In the genomic region with DNA sequence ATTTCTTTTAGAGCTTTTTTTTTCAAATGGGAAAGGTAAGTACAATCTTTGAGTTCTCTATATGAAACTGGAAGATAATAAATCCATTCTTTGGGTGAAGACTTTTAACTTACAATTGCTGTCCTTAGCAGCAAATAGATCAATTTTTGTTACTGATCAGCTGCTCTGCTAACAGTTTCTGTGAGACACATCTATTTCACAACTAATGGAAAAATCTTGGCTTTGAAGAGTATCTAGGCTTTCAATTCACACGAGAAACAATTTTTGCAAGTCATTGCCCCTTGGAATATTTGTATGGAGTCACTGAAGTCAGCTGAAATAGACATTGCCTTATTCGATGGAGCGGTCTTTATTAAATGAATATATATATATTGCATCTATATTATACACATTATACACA, we compare ENCODE assay signal across 3 cellular contexts.
A peak's percentile ranks its signal among the peaks of the same experiment; 100 is the strongest.
TF ChIP-seq lines count a peak whose summit lies in the region.

No MANE protein-coding gene starts in this region.

TF ChIP-seq in A549, 52 proteins besides CTCF, POLR2A, EP300 and RAD21:
- TF ChIP-seq MAFK (IDR thresholded peaks at IDR 0.05; ENCODE audit: partially characterized antibody) (peak; percentile 13), HEYL (CRISPR knock-in tag; IDR thresholded peaks at IDR 0.05) (no peak), TFCP2L1 (CRISPR knock-in tag; IDR thresholded peaks at IDR 0.05) (no peak), NFE2L2 (conservative IDR thresholded peaks at IDR 0.05; ENCODE audit: low read length) (peak; percentile 68)

TF ChIP-seq in K562, 482 proteins besides CTCF, POLR2A, EP300 and RAD21:
- TF ChIP-seq ILK (tag; IDR thresholded peaks at IDR 0.05; ENCODE audit: borderline replicate concordance, low read depth) (no peak), TRIM28 (IDR thresholded peaks at IDR 0.05) (no peak), ETV5 (CRISPR knock-in tag; IDR thresholded peaks at IDR 0.05; ENCODE audit: low read depth) (no peak), SMAD3 (CRISPR knock-in tag; conservative IDR thresholded peaks at IDR 0.05) (no peak), NFE2L1 (tag; IDR thresholded peaks at IDR 0.05; ENCODE audit: borderline replicate concordance, low read depth) (peak; percentile 30; the same call in 1 of the 2 replicates), ZBTB1 (CRISPR knock-in tag; IDR thresholded peaks at IDR 0.05; ENCODE audit: borderline replicate concordance, low read depth) (no peak), IRF1 (CRISPR knock-in tag; IDR thresholded peaks at IDR 0.05; ENCODE audit: borderline replicate concordance) (no peak), C11orf30 (IDR thresholded peaks at IDR 0.05; ENCODE audit: low read depth) (peak; percentile 23; the same call in 1 of the 2 replicates), MAFG (tag; conservative IDR thresholded peaks at IDR 0.05) (peak; percentile 44), NFE2 (IDR thresholded peaks at IDR 0.05; ENCODE audit: low read depth) (0 out of 2 replicates have a peak, but pooled peaks have one; percentile 14)
- TF ChIP-seq, protein P1, sequence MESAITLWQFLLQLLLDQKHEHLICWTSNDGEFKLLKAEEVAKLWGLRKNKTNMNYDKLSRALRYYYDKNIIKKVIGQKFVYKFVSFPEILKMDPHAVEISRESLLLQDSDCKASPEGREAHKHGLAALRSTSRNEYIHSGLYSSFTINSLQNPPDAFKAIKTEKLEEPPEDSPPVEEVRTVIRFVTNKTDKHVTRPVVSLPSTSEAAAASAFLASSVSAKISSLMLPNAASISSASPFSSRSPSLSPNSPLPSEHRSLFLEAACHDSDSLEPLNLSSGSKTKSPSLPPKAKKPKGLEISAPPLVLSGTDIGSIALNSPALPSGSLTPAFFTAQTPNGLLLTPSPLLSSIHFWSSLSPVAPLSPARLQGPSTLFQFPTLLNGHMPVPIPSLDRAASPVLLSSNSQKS (CRISPR knock-in tag; IDR thresholded peaks at IDR 0.05): no peak
TF ChIP-seq in K562: peak in this region for 4.

TF ChIP-seq in HepG2, 621 proteins besides CTCF, POLR2A, EP300 and RAD21 (continues in another document):
- TF ChIP-seq ATF2 (CRISPR knock-in tag; IDR thresholded peaks at IDR 0.05) (0 out of 2 replicates have a peak, but pooled peaks have one; percentile 22), CHD4 (IDR thresholded peaks at IDR 0.05; ENCODE audit: borderline replicate concordance, low read length) (no peak), PAXIP1 (CRISPR knock-in tag; conservative IDR thresholded peaks at IDR 0.05) (peak; percentile 92), BCL6 (CRISPR knock-in tag; IDR thresholded peaks at IDR 0.05) (peak; percentile 71), CEBPG (CRISPR knock-in tag; IDR thresholded peaks at IDR 0.05) (peak; percentile 71; the same call in 1 of the 2 replicates), MAFF (IDR thresholded peaks at IDR 0.05; ENCODE audit: low read depth, low read length) (peak; percentile 53), RCOR2 (CRISPR knock-in tag; IDR thresholded peaks at IDR 0.05) (no peak), SOX5 (CRISPR knock-in tag; IDR thresholded peaks at IDR 0.05; ENCODE audit: borderline replicate concordance) (0 out of 2 replicates have a peak, but pooled peaks have one; percentile 26), NR2F6 (IDR thresholded peaks at IDR 0.05) (peak; percentile 23; the same call in 1 of the 2 replicates), NR2F6 (CRISPR knock-in tag; IDR thresholded peaks at IDR 0.05) (no peak), CEBPB (IDR thresholded peaks at IDR 0.05; ENCODE audit: borderline replicate concordance, low read depth, low read length) (peak; percentile 71; the same call in 1 of the 2 replicates), CREB1 (IDR thresholded peaks at IDR 0.05) (no peak), CREB1 (CRISPR knock-in tag; IDR thresholded peaks at IDR 0.05) (0 out of 2 replicates have a peak, but pooled peaks have one; percentile 50), MIXL1 (CRISPR knock-in tag; IDR thresholded peaks at IDR 0.05) (peak; percentile 53; the same call in 1 of the 2 replicates), ISL2 (CRISPR knock-in tag; IDR thresholded peaks at IDR 0.05) (peak; percentile 70; the same call in 1 of the 2 replicates), SOX13 (IDR thresholded peaks at IDR 0.05) (no peak), SOX13 (CRISPR knock-in tag; conservative IDR thresholded peaks at IDR 0.05 in 1 of 2, IDR thresholded peaks at IDR 0.05 in 1 of 2) (peak in 1 of 2 experiments; percentile 31; a peak in 1 of 4 replicates), MED1 (CRISPR knock-in tag; IDR thresholded peaks at IDR 0.05) (peak; percentile 48; the same call in 1 of the 2 replicates), POGK (CRISPR knock-in tag; conservative IDR thresholded peaks at IDR 0.05) (peak; percentile 52; the same call in 1 of the 2 replicates)
- TF ChIP-seq, protein P2, sequence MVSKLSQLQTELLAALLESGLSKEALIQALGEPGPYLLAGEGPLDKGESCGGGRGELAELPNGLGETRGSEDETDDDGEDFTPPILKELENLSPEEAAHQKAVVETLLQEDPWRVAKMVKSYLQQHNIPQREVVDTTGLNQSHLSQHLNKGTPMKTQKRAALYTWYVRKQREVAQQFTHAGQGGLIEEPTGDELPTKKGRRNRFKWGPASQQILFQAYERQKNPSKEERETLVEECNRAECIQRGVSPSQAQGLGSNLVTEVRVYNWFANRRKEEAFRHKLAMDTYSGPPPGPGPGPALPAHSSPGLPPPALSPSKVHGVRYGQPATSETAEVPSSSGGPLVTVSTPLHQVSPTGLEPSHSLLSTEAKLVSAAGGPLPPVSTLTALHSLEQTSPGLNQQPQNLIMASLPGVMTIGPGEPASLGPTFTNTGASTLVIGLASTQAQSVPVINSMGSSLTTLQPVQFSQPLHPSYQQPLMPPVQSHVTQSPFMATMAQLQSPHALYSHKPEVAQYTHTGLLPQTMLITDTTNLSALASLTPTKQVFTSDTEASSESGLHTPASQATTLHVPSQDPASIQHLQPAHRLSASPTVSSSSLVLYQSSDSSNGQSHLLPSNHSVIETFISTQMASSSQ (IDR thresholded peaks at IDR 0.05; ENCODE audit: low read depth): peak; percentile 84; the same call in 1 of the 2 replicates
- TF ChIP-seq, protein P2 (CRISPR knock-in tag; IDR thresholded peaks at IDR 0.05; ENCODE audit: borderline replicate concordance): no peak
- TF ChIP-seq, protein P3, sequence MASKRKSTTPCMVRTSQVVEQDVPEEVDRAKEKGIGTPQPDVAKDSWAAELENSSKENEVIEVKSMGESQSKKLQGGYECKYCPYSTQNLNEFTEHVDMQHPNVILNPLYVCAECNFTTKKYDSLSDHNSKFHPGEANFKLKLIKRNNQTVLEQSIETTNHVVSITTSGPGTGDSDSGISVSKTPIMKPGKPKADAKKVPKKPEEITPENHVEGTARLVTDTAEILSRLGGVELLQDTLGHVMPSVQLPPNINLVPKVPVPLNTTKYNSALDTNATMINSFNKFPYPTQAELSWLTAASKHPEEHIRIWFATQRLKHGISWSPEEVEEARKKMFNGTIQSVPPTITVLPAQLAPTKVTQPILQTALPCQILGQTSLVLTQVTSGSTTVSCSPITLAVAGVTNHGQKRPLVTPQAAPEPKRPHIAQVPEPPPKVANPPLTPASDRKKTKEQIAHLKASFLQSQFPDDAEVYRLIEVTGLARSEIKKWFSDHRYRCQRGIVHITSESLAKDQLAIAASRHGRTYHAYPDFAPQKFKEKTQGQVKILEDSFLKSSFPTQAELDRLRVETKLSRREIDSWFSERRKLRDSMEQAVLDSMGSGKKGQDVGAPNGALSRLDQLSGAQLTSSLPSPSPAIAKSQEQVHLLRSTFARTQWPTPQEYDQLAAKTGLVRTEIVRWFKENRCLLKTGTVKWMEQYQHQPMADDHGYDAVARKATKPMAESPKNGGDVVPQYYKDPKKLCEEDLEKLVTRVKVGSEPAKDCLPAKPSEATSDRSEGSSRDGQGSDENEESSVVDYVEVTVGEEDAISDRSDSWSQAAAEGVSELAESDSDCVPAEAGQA (IDR thresholded peaks at IDR 0.05; ENCODE audit: low read depth): no peak
- TF ChIP-seq, protein P3 (CRISPR knock-in tag; IDR thresholded peaks at IDR 0.05; ENCODE audit: borderline replicate concordance): 0 out of 2 replicates have a peak, but pooled peaks have one; percentile 34
- TF ChIP-seq, protein P4, sequence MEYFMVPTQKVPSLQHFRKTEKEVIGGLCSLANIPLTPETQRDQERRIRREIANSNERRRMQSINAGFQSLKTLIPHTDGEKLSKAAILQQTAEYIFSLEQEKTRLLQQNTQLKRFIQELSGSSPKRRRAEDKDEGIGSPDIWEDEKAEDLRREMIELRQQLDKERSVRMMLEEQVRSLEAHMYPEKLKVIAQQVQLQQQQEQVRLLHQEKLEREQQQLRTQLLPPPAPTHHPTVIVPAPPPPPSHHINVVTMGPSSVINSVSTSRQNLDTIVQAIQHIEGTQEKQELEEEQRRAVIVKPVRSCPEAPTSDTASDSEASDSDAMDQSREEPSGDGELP (IDR thresholded peaks at IDR 0.05; ENCODE audit: borderline replicate concordance, low read depth): peak; percentile 75
